ENCODE assay signal across 24 cellular contexts in the genomic region with DNA sequence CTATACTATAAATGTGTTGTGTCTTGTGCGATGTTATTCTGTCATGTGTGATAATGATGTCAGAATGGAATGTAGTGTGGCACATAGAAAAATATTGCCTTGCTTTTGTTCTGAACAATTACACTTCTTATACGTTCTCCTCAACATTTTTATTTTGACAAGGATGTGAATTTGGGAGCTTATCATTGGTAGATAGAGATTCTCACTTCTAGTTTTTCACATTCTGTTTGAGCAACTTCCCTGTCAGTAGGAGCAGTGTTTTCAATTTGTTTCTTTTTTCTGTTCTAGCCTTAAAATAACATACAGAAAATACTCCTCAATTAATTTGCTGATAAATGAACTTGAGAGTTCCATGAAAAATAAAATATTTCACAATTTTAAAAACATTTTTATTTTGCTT. TPM values are rescaled to one million over a fixed set of nuclear protein-coding genes. Genes with fewer than 3 reads are reported as not detected.
A peak's percentile ranks its signal among the peaks of the same experiment; 100 is the strongest.
DNase-seq lines count a peak whose midpoint lies in the region; ATAC-seq, FAIRE-seq and TF ChIP-seq lines count a peak whose summit lies in the region.
"Had no signal": no experiment of that assay in that cellular context is flagged by ENCODE, and none has a peak within 500 bp of the region (broad histone marks: within the 10 kb centered on the region; RNA-seq: fewer than 3 reads in every experiment).

No MANE protein-coding gene starts in this region.

- H3K27me3 ChIP-seq in GM12878 (replicated peaks in 1 of 2; ENCODE audit: control insufficient read depth in 2 of 2, insufficient read depth in 2 of 2, low read length in 1 of 2): peaks cover 0 to 1% of the 10 kb centered on the region in 2 experiments; a peak in 1 of 4 replicates
- no peaks in the 10 kb centered on the region for H3K27me3 ChIP-seq in pancreas
- H3K27me3 ChIP-seq: BE2C, SJSA1 had no signal

- POLR2A ChIA-PET in GM12878 (lab: Charles Lee): no interaction called here

- H4K20me1 ChIP-seq in GM12878 (ENCODE audit: control insufficient read depth, insufficient read depth): no peaks in the 10 kb centered on the region

- TF ChIP-seq CTCF in GM12878 (IDR thresholded peaks at IDR 0.05 in 2 of 3, conservative IDR thresholded peaks at IDR 0.05 in 1 of 3; ENCODE audit: control insufficient read depth in 2 of 3, extremely low read depth in 1 of 3, insufficient read depth in 1 of 3, low read depth in 3 of 3, low read length in 3 of 3) (no peak), pancreas (IDR thresholded peaks at IDR 0.05) (no peak)

- H3K36me3 ChIP-seq in GM12878 (ENCODE audit: control insufficient read depth in 2 of 2, insufficient read depth in 2 of 2, low read length in 1 of 2) (no peaks in the 10 kb centered on the region), pancreas (no peaks in the 10 kb centered on the region)
- H3K36me3 ChIP-seq: BE2C, HAP-1, SJSA1 had no signal

- no peak for TF ChIP-seq RAD21 in GM12878 (IDR thresholded peaks at IDR 0.05; ENCODE audit: insufficient read depth, low read depth, low read length)

- H3K4me2 ChIP-seq in GM12878 (ENCODE audit: control insufficient read depth, insufficient read depth): no peak overlapping the region
- H3K4me2 ChIP-seq: PC-9 had no signal

- in situ Hi-C loops in GM12878 (cut with MboI): no loop called here

- H3K9me3 ChIP-seq in GM12878 (replicated peaks; ENCODE audit: control insufficient read depth, insufficient read depth, low read length): no peaks in the 10 kb centered on the region
- H3K9me3 ChIP-seq in pancreas: no peaks in the 10 kb centered on the region
- H3K9me3 ChIP-seq: BE2C, HAP-1, SJSA1 had no signal

- TF ChIP-seq POLR2A in GM12878 (IDR thresholded peaks at IDR 0.05; ENCODE audit: low read depth, low read length): no peak

- CTCF ChIA-PET in GM12878 (lab: Yijun Ruan, JAX): no interaction called here

- ATAC-seq in HG02884 (IDR thresholded peaks at IDR 0.05; ENCODE audit: unreplicated experiment) (peak; percentile 55), GM12878 (no peak), pancreas (no peak)

- peaks cover 16% of the 10 kb centered on the region for H3K4me1 ChIP-seq in GM12878 (ENCODE audit: control insufficient read depth, insufficient read depth, low read length)
- H3K4me1 ChIP-seq in pancreas: no peaks in the 10 kb centered on the region
- H3K4me1 ChIP-seq: BE2C, HAP-1 had no signal

- no peak for TF ChIP-seq EP300 in GM12878 (IDR thresholded peaks at IDR 0.05; ENCODE audit: borderline replicate concordance in 1 of 2, control insufficient read depth in 1 of 2, low read depth in 2 of 2, low read length in 2 of 2)

- no peak overlapping the region for H2AFZ ChIP-seq in GM12878 (ENCODE audit: control insufficient read depth, low read depth, low read length)
- H2AFZ ChIP-seq: GM23248, PC-9 had no signal

- DNase-seq in NOMO-1 treated with DMSO at 0.1 percent for 48 hours (lab: John Stamatoyannopoulos, UW; ENCODE audit: unreplicated experiment): peak; percentile 52
- no peak for DNase-seq in NOMO-1 treated with dmso at 0.1 percent for 144 hours (lab: John Stamatoyannopoulos, UW; ENCODE audit: unreplicated experiment)
- DNase-seq in GM12878 (ENCODE audit: low read depth, low spot score): no peak
- DNase-seq in superior temporal gyrus (ENCODE audit: extremely low spot score): peak; percentile 8
- DNase-seq in stimulated activated CD4-positive, alpha-beta T cell treated with anti-CD3 and anti-CD28 coated beads, Interleukin-4, amount 100 ng/mL, for 4 hours: no peak
- DNase-seq in stimulated activated CD4-positive, alpha-beta T cell treated with anti-CD3 and anti-CD28 coated beads, Interleukin-15, amount 100 ng/mL, for 24 hours: no peak
- no peak for DNase-seq in pancreas
- DNase-seq: 8988T; BE2C; CD4-positive, alpha-beta memory T cell; DMS153; GF-D8; GM23248; Karpas-422; NCI-H1092 treated with DMSO at 0.1 percent for 48 hours; NCI-H2081; PC-9 had no signal

- SMC1A ChIA-PET in GM12878 (lab: Charles Lee; ENCODE audit: uncharacterized antibody, unreplicated experiment): interaction anchor here (1.0 kb wide), 1 partner anchor 74 kb away, joined by 3 read pairs; no protein-coding TSS in a partner anchor

- H3K79me2 ChIP-seq in GM12878 (ENCODE audit: control insufficient read depth, insufficient read depth, low read length): no peaks in the 10 kb centered on the region

- no peak overlapping the region for H3K4me3 ChIP-seq in GM12878
- H3K4me3 ChIP-seq in pancreas: no peak overlapping the region
- H3K4me3 ChIP-seq: GM23248, HAP-1, PC-9, SJSA1 had no signal

- H3K27ac ChIP-seq in GM12878 (ENCODE audit: control insufficient read depth, insufficient read depth) (no peak overlapping the region), pancreas (no peak overlapping the region)
- H3K27ac ChIP-seq: GM23248, PC-9, RWPE1, SJSA1 had no signal

- 2% methylated on average over 2 of the region's 2 CpGs for WGBS in GM12878 (ENCODE audit: insufficient coverage, insufficient replicate concordance, low lambda C conversion rate, missing lambda C conversion rate)
- 65 to 72% methylated on average over 2 of the region's 2 CpGs for WGBS in pancreas, 2 donors

- RAD21 ChIA-PET in GM12878 (lab: Charles Lee; ENCODE audit: unreplicated experiment): no interaction called here

- BruUV-seq in GM12878 (replicated peaks; lab: Mats Ljungman, UMichigan): no TSS peak

- FAIRE-seq in GM12878 (lab: Jason Lieb, UNC): no peak
- no peak for FAIRE-seq in pancreas (lab: Jason Lieb, UNC)

- H3K9ac ChIP-seq in GM12878 (ENCODE audit: control insufficient read depth, insufficient read depth, low read length): no peak overlapping the region
- H3K9ac ChIP-seq: GM23248 had no signal

- intact Hi-C loops in GM12878 (cut with micrococcal nuclease; ENCODE audit: unreplicated experiment): no loop called here
- intact Hi-C loops in pancreas (cut with DNase I): no loop called here

RNA-seq across cellular contexts. Expression of a gene that starts 17.6 kb away (rescaled TPM):
- total RNA-seq in GM12878 (2013; cell fraction: nucleolus; rRNA removed): not detected in 2 replicates
- total RNA-seq in GM12878 (2014; rRNA removed): not detected in 2 replicates
- total RNA-seq in GM12878 (2014; rRNA removed; fragmentation: Illumina TruSeq; extraction: Trizol): not detected in 2 replicates
- not detected in 2 replicates for total RNA-seq in GM12878 (2021)
- polyA plus RNA-seq in GM12878 (2011; ENCODE audit: low read depth): not detected
- not detected in 2 replicates for polyA plus RNA-seq in GM12878 (2011; rRNA removed)
- polyA plus RNA-seq in GM12878 (2011; cell fraction: cytosol; rRNA removed): not detected in 2 replicates
- polyA plus RNA-seq in GM12878 (2011; cell fraction: nucleus; rRNA removed): not detected in 2 replicates
- not detected in 2 replicates for polyA plus RNA-seq in GM12878 (2012)
- polyA plus RNA-seq in GM12878 (2014; fragmentation: Illumina TruSeq; extraction: Trizol): not detected in 2 replicates
- polyA plus RNA-seq in GM12878 (2014; fragmentation: Nextera tagmentation; extraction: Ambion mirVana): under 1 TPM in 1 of 2 experiments, not detected in 1; 0.48 TPM
- polyA plus RNA-seq in GM12878 (2014; rRNA removed): not detected in 2 replicates
- polyA plus RNA-seq in GM12878 (2016; fragmentation: Nextera tagmentation; extraction: Ambion mirVana): under 1 TPM in 1 of 2 experiments, not detected in 1; 0.29 TPM
- not detected in 2 replicates for polyA minus RNA-seq in GM12878 (2011; rRNA and poly(A)+ RNA removed)
- polyA minus RNA-seq in GM12878 (2011; cell fraction: cytosol; rRNA and poly(A)+ RNA removed): not detected in 2 replicates
- polyA minus RNA-seq in GM12878 (2011; cell fraction: nucleus; rRNA and poly(A)+ RNA removed): not detected in 2 replicates
- total RNA-seq in pancreas: not detected
- not detected for polyA plus RNA-seq in pancreas
- total RNA-seq: CD4-positive, alpha-beta memory T cell; GM23248; MCF 10A; NCI-H460 had no signal
- polyA plus RNA-seq: GM23248, IgD-negative memory B cell had no signal

RNA-seq across cellular contexts. Expression of a gene that starts 24.0 kb away (rescaled TPM):
- total RNA-seq in GM12878 (2013; cell fraction: nucleolus; rRNA removed): not detected in 2 replicates
- total RNA-seq in GM12878 (2014; rRNA removed) (not detected in 2 replicates), GM12878 (2014; rRNA removed; fragmentation: Illumina TruSeq; extraction: Trizol) (0.09 TPM in 1 of 2 replicates, not detected in the other), GM12878 (2021) (not detected in 2 replicates), pancreas (not detected)
- not detected for polyA plus RNA-seq in GM12878 (2011; ENCODE audit: low read depth)
- polyA plus RNA-seq in GM12878 (2011; rRNA removed) (0.04 and 0.10 TPM in 2 replicates), GM12878 (2014; fragmentation: Illumina TruSeq; extraction: Trizol) (0.10 TPM in 1 of 2 replicates, not detected in the other), GM12878 (2014; fragmentation: Nextera tagmentation; extraction: Ambion mirVana) (under 1 TPM; 0.07 to 0.21 TPM), GM12878 (2014; rRNA removed) (0.04 TPM in 2 replicates), GM12878 (2016; fragmentation: Nextera tagmentation; extraction: Ambion mirVana) (not detected), pancreas (not detected)
- not detected in 2 replicates for polyA plus RNA-seq in GM12878 (2011; cell fraction: cytosol; rRNA removed)
- not detected in 2 replicates for polyA plus RNA-seq in GM12878 (2011; cell fraction: nucleus; rRNA removed)
- polyA plus RNA-seq in GM12878 (2012): not detected in 2 replicates
- not detected in 2 replicates for polyA minus RNA-seq in GM12878 (2011; rRNA and poly(A)+ RNA removed)
- polyA minus RNA-seq in GM12878 (2011; cell fraction: cytosol; rRNA and poly(A)+ RNA removed): not detected in 2 replicates
- not detected in 2 replicates for polyA minus RNA-seq in GM12878 (2011; cell fraction: nucleus; rRNA and poly(A)+ RNA removed)
- total RNA-seq: CD4-positive, alpha-beta memory T cell; GM23248; NCI-H460 had no signal
- polyA plus RNA-seq: GM23248, IgD-negative memory B cell had no signal

RNA-seq across cellular contexts. Expression of a gene that starts 31.9 kb away (rescaled TPM):
- 55.6 and 66.7 TPM in 2 replicates for total RNA-seq in GM12878 (2013; cell fraction: nucleolus; rRNA removed)
- total RNA-seq in GM12878 (2014; rRNA removed) (10.4 and 10.7 TPM in 2 replicates), GM12878 (2014; rRNA removed; fragmentation: Illumina TruSeq; extraction: Trizol) (14.1 and 17.2 TPM in 2 replicates), GM12878 (2021) (21.5 and 26.8 TPM in 2 replicates), pancreas (10 to 100 TPM; 12.0 to 16.3 (median 14.2) TPM)
- polyA plus RNA-seq in GM12878 (2011; ENCODE audit: low read depth): 13.3 TPM
- polyA plus RNA-seq in GM12878 (2011; rRNA removed) (24.2 and 30.8 TPM in 2 replicates), GM12878 (2014; fragmentation: Illumina TruSeq; extraction: Trizol) (22.3 and 23.7 TPM in 2 replicates), GM12878 (2014; fragmentation: Nextera tagmentation; extraction: Ambion mirVana) (10 to 100 TPM; 26.4 to 35.5 TPM), GM12878 (2014; rRNA removed) (15.2 and 16.2 TPM in 2 replicates), GM12878 (2016; fragmentation: Nextera tagmentation; extraction: Ambion mirVana) (10 to 100 TPM; 21.1 to 22.9 TPM), pancreas (1 to 10 TPM; 4.6 to 8.1 TPM)
- polyA plus RNA-seq in GM12878 (2011; cell fraction: cytosol; rRNA removed): 11.3 and 14.0 TPM in 2 replicates
- 12.8 and 14.2 TPM in 2 replicates for polyA plus RNA-seq in GM12878 (2011; cell fraction: nucleus; rRNA removed)
- 12.1 and 16.2 TPM in 2 replicates for polyA plus RNA-seq in GM12878 (2012)
- polyA minus RNA-seq in GM12878 (2011; rRNA and poly(A)+ RNA removed): 17.6 and 19.6 TPM in 2 replicates
- 5.5 and 8.1 TPM in 2 replicates for polyA minus RNA-seq in GM12878 (2011; cell fraction: cytosol; rRNA and poly(A)+ RNA removed)
- 10.5 and 16.8 TPM in 2 replicates for polyA minus RNA-seq in GM12878 (2011; cell fraction: nucleus; rRNA and poly(A)+ RNA removed)

Comparison
In these comparisons a context has a peak if more than half of its experiments do, and no peak if none do; other contexts are left out.
1. DNase-seq: peak in NOMO-1 treated with DMSO at 0.1 percent for 48 hours (single experiment) and superior temporal gyrus (single experiment); none in NOMO-1 treated with dmso at 0.1 percent for 144 hours (single experiment), GM12878 (single experiment), stimulated activated CD4-positive, alpha-beta T cell treated with anti-CD3 and anti-CD28 coated beads, Interleukin-4, amount 100 ng/mL, for 4 hours (0 of 2), stimulated activated CD4-positive, alpha-beta T cell treated with anti-CD3 and anti-CD28 coated beads, Interleukin-15, amount 100 ng/mL, for 24 hours (single experiment) and pancreas (0 of 6).